In genomic region chr22:38755911-38756532, GRCh38 we compare ENCODE assay signal across 1 cellular context.
TF ChIP-seq lines count a peak whose summit lies in the region.

SUN2 (minus strand) TSS chr22:38755998; CDS start chr22:38752628, 3,370 bp downstream.

TF ChIP-seq in K562, 482 proteins besides CTCF, POLR2A, EP300 and RAD21 (continued from another document and continues in another):
- no peak for TF ChIP-seq ZNF398 (CRISPR knock-in tag; IDR thresholded peaks at IDR 0.05)
- no peak for TF ChIP-seq CUX1 (CRISPR knock-in tag; IDR thresholded peaks at IDR 0.05)
- no peak for TF ChIP-seq USF2 (CRISPR knock-in tag; IDR thresholded peaks at IDR 0.05)
- no peak for TF ChIP-seq HDAC3 (IDR thresholded peaks at IDR 0.05; ENCODE audit: borderline replicate concordance, partially characterized antibody)
- TF ChIP-seq NEUROD1 (IDR thresholded peaks at IDR 0.05; ENCODE audit: borderline replicate concordance, low read depth, low read length, partially characterized antibody) = peak; percentile 63
- TF ChIP-seq TFAP4 (CRISPR knock-in tag; IDR thresholded peaks at IDR 0.05; ENCODE audit: borderline replicate concordance) = peak; percentile 39; the same call in 1 of the 2 replicates
- no peak for TF ChIP-seq GTF3C2 (IDR thresholded peaks at IDR 0.05; ENCODE audit: borderline replicate concordance, extremely low read depth, insufficient read length)
- no peak for TF ChIP-seq ZNF347 (CRISPR knock-in tag; IDR thresholded peaks at IDR 0.05; ENCODE audit: low read depth)
- TF ChIP-seq CEBPB (tag; IDR thresholded peaks at IDR 0.05) = peak; percentile 66
- no peak for TF ChIP-seq HOMEZ (CRISPR knock-in tag; IDR thresholded peaks at IDR 0.05)
- no peak for TF ChIP-seq KHSRP (IDR thresholded peaks at IDR 0.05)
- TF ChIP-seq CBX2 (IDR thresholded peaks at IDR 0.05; ENCODE audit: insufficient read depth, low read length, poor library complexity, severe bottlenecking) = no peak
- TF ChIP-seq ZNF830 (CRISPR knock-in tag; IDR thresholded peaks at IDR 0.05) = no peak
- no peak for TF ChIP-seq ZNF175 (CRISPR knock-in tag; IDR thresholded peaks at IDR 0.05; ENCODE audit: low read depth)
- no peak for TF ChIP-seq TRIM24 (IDR thresholded peaks at IDR 0.05)
- TF ChIP-seq ZNF584 (CRISPR knock-in tag; IDR thresholded peaks at IDR 0.05; ENCODE audit: low read depth) = no peak
- TF ChIP-seq CHD2 (IDR thresholded peaks at IDR 0.05; ENCODE audit: low read depth, low read length) = peak; percentile 59
- no peak for TF ChIP-seq MECOM (CRISPR knock-in tag; IDR thresholded peaks at IDR 0.05)
- no peak for TF ChIP-seq KAT2B (IDR thresholded peaks at IDR 0.05; ENCODE audit: low read depth, low read length)
- TF ChIP-seq POLR2AphosphoS2 (IDR thresholded peaks at IDR 0.05; ENCODE audit: low read length) = no peak
- TF ChIP-seq ZNF79 (CRISPR knock-in tag; IDR thresholded peaks at IDR 0.05; ENCODE audit: low read depth) = no peak
- no peak for TF ChIP-seq ZNF311 (CRISPR knock-in tag; IDR thresholded peaks at IDR 0.05)
- no peak; the same call in 1 of the 2 replicates for TF ChIP-seq ZBTB40 (IDR thresholded peaks at IDR 0.05)
- no peak for TF ChIP-seq ZBTB40 (CRISPR knock-in tag; IDR thresholded peaks at IDR 0.05)
- TF ChIP-seq NR2C1 (IDR thresholded peaks at IDR 0.05) = no peak
- no peak for TF ChIP-seq NR2C1 (tag; IDR thresholded peaks at IDR 0.05)
- no peak for TF ChIP-seq SRSF1 (IDR thresholded peaks at IDR 0.05; ENCODE audit: low read depth, low read length)
- peak; percentile 23 for TF ChIP-seq FIP1L1 (IDR thresholded peaks at IDR 0.05; ENCODE audit: low read depth, low read length, poor library complexity, severe bottlenecking)
- TF ChIP-seq ZNF778 (CRISPR knock-in tag; IDR thresholded peaks at IDR 0.05) = no peak
- 0 out of 2 replicates have a peak, but pooled peaks have one; percentile 0 for TF ChIP-seq SIN3B (IDR thresholded peaks at IDR 0.05; ENCODE audit: low read depth)
- TF ChIP-seq CREB5 (CRISPR knock-in tag; IDR thresholded peaks at IDR 0.05) = no peak
- TF ChIP-seq FOS (IDR thresholded peaks at IDR 0.05; ENCODE audit: extremely low read depth, insufficient read length) = peak; percentile 63
- TF ChIP-seq HCFC1 (IDR thresholded peaks at IDR 0.05; ENCODE audit: low read depth, low read length) = no peak
- no peak for TF ChIP-seq ELF1 (tag; IDR thresholded peaks at IDR 0.05)
